Comparison of ENCODE assay signal across 13 cellular contexts in genomic region chr13:63481334-63481733, GRCh38.
DNase-seq lines count a peak whose midpoint lies in the region; ATAC-seq and TF ChIP-seq lines count a peak whose summit lies in the region.
"Had no signal": no experiment of that assay in that cellular context is flagged by ENCODE, and none has a peak within 500 bp of the region (broad histone marks: within the 10 kb centered on the region; RNA-seq: fewer than 3 reads in every experiment).

No MANE protein-coding gene starts in this region.

- CTCF ChIA-PET in GM10248 (lab: Yijun Ruan, JAX) = no interaction called here

- POLR2A ChIA-PET in GM10248 (lab: Yijun Ruan, JAX) = no interaction called here

- TF ChIP-seq CTCF in GM10248 (IDR thresholded peaks at IDR 0.05; ENCODE audit: control extremely low read depth, extremely low read depth, low read depth, missing control alignments) = no peak

- peak; percentile 15 for DNase-seq in NCI-H2171 treated with DMSO at 0.1 percent for 48 hours (lab: John Stamatoyannopoulos, UW)
- DNase-seq in NCI-H2171 (lab: John Stamatoyannopoulos, UW) = no peak
- DNase-seq in NCI-H524 (lab: John Stamatoyannopoulos, UW) = peak; percentile 83 to 94
- peak; percentile 76 for DNase-seq in dedifferentiated amniotic fluid mesenchymal stem cell (ENCODE audit: extremely low spot score)
- DNase-seq in smooth muscle cell of the brain vasculature (ENCODE audit: low read depth, low spot score) = peak; percentile 15
- no peak for DNase-seq in stimulated activated CD4-positive, alpha-beta T cell treated with anti-CD3 and anti-CD28 coated beads, Interleukin-4, amount 100 ng/mL, for 24 hours
- DNase-seq in GM10248 (ENCODE audit: extremely low spot score) = no peak
- DNase-seq: 8988T; activated naive CD4-positive, alpha-beta T cell; mammary epithelial cell; SIG-M5; spleen had no signal

- ATAC-seq in GM19324 (IDR thresholded peaks at IDR 0.05; ENCODE audit: low FRiP score, unreplicated experiment) = no peak

Comparison
In these comparisons a context has a peak if more than half of its experiments do, and no peak if none do; other contexts are left out.
1. DNase-seq: peak in NCI-H2171 treated with DMSO at 0.1 percent for 48 hours (single experiment), NCI-H524 (2 of 2), dedifferentiated amniotic fluid mesenchymal stem cell (single experiment) and smooth muscle cell of the brain vasculature (single experiment); none in NCI-H2171 (single experiment), stimulated activated CD4-positive, alpha-beta T cell treated with anti-CD3 and anti-CD28 coated beads, Interleukin-4, amount 100 ng/mL, for 24 hours (single experiment) and GM10248 (single experiment).